ENCODE assay signal across 8 cellular contexts in genomic region chr22:46027219-46028068, GRCh38. TPM values are rescaled to one million over a fixed set of nuclear protein-coding genes. Genes with fewer than 3 reads are reported as not detected.
DNase-seq lines count a peak whose midpoint lies in the region; FAIRE-seq and TF ChIP-seq lines count a peak whose summit lies in the region.
"Had no signal": no experiment of that assay in that cellular context is flagged by ENCODE, and none has a peak within 500 bp of the region (broad histone marks: within the 10 kb centered on the region; RNA-seq: fewer than 3 reads in every experiment).

No MANE protein-coding gene starts in this region.

- H3K4me3 Mint-ChIP-seq in T-helper 2 cell treated with Interferon-gamma antibody and Interleukin-4, amounts not matched to agents 5 μg/mL and 100 μg/mL, for 36 hours = no peak overlapping the region

- POLR2A ChIA-PET in endothelial cell of umbilical vein (lab: Charles Lee) = no interaction called here

- TF ChIP-seq POLR2A in endothelial cell of umbilical vein (IDR thresholded peaks at IDR 0.05; ENCODE audit: low read depth, low read length) = no peak

- H3K4me1 Mint-ChIP-seq in T-helper 2 cell treated with Interferon-gamma antibody and Interleukin-4, amounts not matched to agents 5 μg/mL and 100 μg/mL, for 36 hours (ENCODE audit: low read depth) = peaks cover 5% of the 10 kb centered on the region

- H3K4me3 ChIP-seq in endothelial cell of umbilical vein (replicated peaks in 1 of 3; ENCODE audit: insufficient read depth in 1 of 3, low read depth in 1 of 3, low read length in 3 of 3) = peak overlapping the region in 2 of 3 experiments; percentile 20 to 37
- peak overlapping the region; percentile 18 for H3K4me3 ChIP-seq in mesodermal cell (ENCODE audit: extremely low read depth, insufficient read depth, low read length, poor library complexity, severe bottlenecking)

- peak overlapping the region; percentile 63 for H3K4me2 ChIP-seq in endothelial cell of umbilical vein (ENCODE audit: insufficient read depth, low read length)

- peak overlapping the region; percentile 84 for H2AFZ ChIP-seq in endothelial cell of umbilical vein (ENCODE audit: low read depth, low read length)

- peaks cover 3% of the 10 kb centered on the region for H3K4me1 ChIP-seq in endothelial cell of umbilical vein (ENCODE audit: control insufficient read depth, extremely low read depth, insufficient read depth, low read length)
- peaks cover 10% of the 10 kb centered on the region for H3K4me1 ChIP-seq in mesodermal cell (ENCODE audit: control insufficient read depth, insufficient read depth, low read length, poor library complexity, severe bottlenecking)

- no TSS peak for BruUV-seq in endothelial cell of umbilical vein (replicated peaks; lab: Mats Ljungman, UMichigan)

- no peaks in the 10 kb centered on the region for H3K9me3 ChIP-seq in endothelial cell of umbilical vein (replicated peaks; ENCODE audit: control insufficient read depth, insufficient read depth, low read length)
- H3K9me3 ChIP-seq in mesodermal cell (ENCODE audit: control insufficient read depth, low read length) = no peaks in the 10 kb centered on the region

- H3K36me3 Mint-ChIP-seq in T-helper 2 cell treated with Interferon-gamma antibody and Interleukin-4, amounts not matched to agents 5 μg/mL and 100 μg/mL, for 36 hours (ENCODE audit: low read depth) = no peaks in the 10 kb centered on the region

- no peaks in the 10 kb centered on the region for H3K36me3 ChIP-seq in endothelial cell of umbilical vein (ENCODE audit: control insufficient read depth in 2 of 2, extremely low read depth in 1 of 2, insufficient read depth in 2 of 2, low read length in 2 of 2)
- no peaks in the 10 kb centered on the region for H3K36me3 ChIP-seq in mesodermal cell (ENCODE audit: control insufficient read depth, insufficient read depth, low read length)

- H3K27me3 Mint-ChIP-seq in T-helper 2 cell treated with Interferon-gamma antibody and Interleukin-4, amounts not matched to agents 5 μg/mL and 100 μg/mL, for 36 hours (ENCODE audit: low read depth) = peaks cover 45% of the 10 kb centered on the region

- H3K27ac ChIP-seq in endothelial cell of umbilical vein (ENCODE audit: insufficient read depth, low read depth, low read length) = no peak overlapping the region
- H3K27ac ChIP-seq in mesodermal cell (ENCODE audit: low read depth, low read length, severe bottlenecking) = no peak overlapping the region
- H3K27ac ChIP-seq in temporal lobe (ENCODE audit: low read depth, low read length) = peak overlapping the region; percentile 86

- intact Hi-C loops in endothelial cell of umbilical vein (cut with micrococcal nuclease) = no loop called here

- DNase-seq in NOMO-1 treated with dmso at 0.1 percent for 144 hours (lab: John Stamatoyannopoulos, UW; ENCODE audit: unreplicated experiment) = peak; percentile 66
- DNase-seq in endothelial cell of umbilical vein (ENCODE audit: low read depth, low spot score) = no peak
- no peak for DNase-seq in activated gamma-delta T cell (lab: John Stamatoyannopoulos, UW)
- no peak for DNase-seq in stimulated activated CD4-positive, alpha-beta T cell treated with anti-CD3 and anti-CD28 coated beads, Interleukin-2, amount 100 ng/mL, for 24 hours
- no peak for DNase-seq in T-helper 2 cell treated with Interferon-gamma antibody and Interleukin-4, amounts not matched to agents 5 μg/mL and 100 μg/mL, for 36 hours (ENCODE audit: low spot score)
- DNase-seq: activated naive CD4-positive, alpha-beta T cell had no signal

- no peaks in the 10 kb centered on the region for H4K20me1 ChIP-seq in endothelial cell of umbilical vein (replicated peaks; ENCODE audit: control insufficient read depth, extremely low read depth, insufficient read depth, low read length)

- dilution Hi-C loops in endothelial cell of umbilical vein (cut with MboI; ENCODE audit: extremely low pct_ligation_motif_present, low sequenced_read_pairs) = no loop called here

- peak overlapping the region; percentile 27 for H3K9ac ChIP-seq in endothelial cell of umbilical vein (replicated peaks; ENCODE audit: extremely low read depth, insufficient read depth, low read length)

- H3K79me2 ChIP-seq in endothelial cell of umbilical vein (ENCODE audit: control insufficient read depth, insufficient read depth, low read length) = no peaks in the 10 kb centered on the region

- H3K27me3 ChIP-seq in endothelial cell of umbilical vein (ENCODE audit: control insufficient read depth in 2 of 2, insufficient read depth in 2 of 2, low read length in 2 of 2) = peaks cover 0 to 3% of the 10 kb centered on the region in 2 experiments

- TF ChIP-seq CTCF in endothelial cell of umbilical vein (IDR thresholded peaks at IDR 0.05; ENCODE audit: extremely low read depth in 1 of 2, insufficient read depth in 1 of 2, low read depth in 1 of 2, low read length in 2 of 2) = no peak

- CTCF ChIA-PET in endothelial cell of umbilical vein (lab: Charles Lee) = interaction anchor here (0.8 to 2.8 kb wide), 5 partner anchors 9 to 21 kb away, joined by 3 to 17 read pairs (median 5); no protein-coding TSS in a partner anchor

- no peak overlapping the region for H3K27ac Mint-ChIP-seq in T-helper 2 cell treated with Interferon-gamma antibody and Interleukin-4, amounts not matched to agents 5 μg/mL and 100 μg/mL, for 36 hours

- no peak for FAIRE-seq in endothelial cell of umbilical vein (lab: Jason Lieb, UNC)

- H3K9me1 ChIP-seq in endothelial cell of umbilical vein (replicated peaks; ENCODE audit: control insufficient read depth, extremely low read depth, insufficient read depth, low read length) = no peaks in the 10 kb centered on the region

- no peaks in the 10 kb centered on the region for H3K9me3 Mint-ChIP-seq in T-helper 2 cell treated with Interferon-gamma antibody and Interleukin-4, amounts not matched to agents 5 μg/mL and 100 μg/mL, for 36 hours

- WGBS in mesodermal cell (ENCODE audit: insufficient coverage in 2 of 2), 2 experiments = 8 to 11% methylated on average over 62 to 81 of the region's 89 CpGs

TF ChIP-seq in endothelial cell of umbilical vein, 7 proteins besides CTCF, POLR2A, EP300 and RAD21:
- no peak for TF ChIP-seq GATA2 (IDR thresholded peaks at IDR 0.05; ENCODE audit: insufficient read depth, insufficient read length, low read depth, low read length)
- TF ChIP-seq JUN (IDR thresholded peaks at IDR 0.05; ENCODE audit: borderline replicate concordance, insufficient read depth, insufficient read length, low read depth) = no peak
- TF ChIP-seq MYC (IDR thresholded peaks at IDR 0.05; ENCODE audit: low read depth, low read length) = no peak
- TF ChIP-seq MAX (IDR thresholded peaks at IDR 0.05; ENCODE audit: insufficient read depth, insufficient read length) = no peak
- TF ChIP-seq EZH2 (IDR thresholded peaks at IDR 0.05; ENCODE audit: borderline replicate concordance, low read depth, low read length, severe bottlenecking) = no peak
- no peak for TF ChIP-seq POLR2AphosphoS5 (IDR thresholded peaks at IDR 0.05; ENCODE audit: insufficient read depth, low read depth, low read length)
- no peak for TF ChIP-seq FOS (IDR thresholded peaks at IDR 0.05; ENCODE audit: borderline replicate concordance, insufficient read depth, low read length)

RNA-seq across cellular contexts. Expression of gene WNT7B, which starts 50.5 kb away (rescaled TPM):
- not detected in 2 replicates for total RNA-seq in endothelial cell of umbilical vein
- polyA plus RNA-seq in endothelial cell of umbilical vein = not detected in 2 replicates
- not detected in 2 replicates for polyA plus RNA-seq in endothelial cell of umbilical vein (2011; cell fraction: cytosol; rRNA removed)
- not detected in 2 replicates for polyA plus RNA-seq in endothelial cell of umbilical vein (2011; cell fraction: nucleus; rRNA removed)
- polyA plus RNA-seq in endothelial cell of umbilical vein (2012) = not detected in 2 replicates
- not detected in 2 replicates for polyA minus RNA-seq in endothelial cell of umbilical vein
- 5.2 TPM for polyA minus RNA-seq in endothelial cell of umbilical vein (2011; cell fraction: cytosol; rRNA and poly(A)+ RNA removed)
- not detected in 2 replicates for polyA minus RNA-seq in endothelial cell of umbilical vein (2011; cell fraction: nucleus; rRNA and poly(A)+ RNA removed)
- polyA plus RNA-seq in mesodermal cell (2013, experiment 1 of 2) = 0.15 TPM
- 0.05 TPM for polyA plus RNA-seq in mesodermal cell (2013, experiment 2 of 2)
- total RNA-seq in temporal lobe = 2.7 TPM
